Comparison of ENCODE assay signal across 22 cellular contexts in genomic region chr3:46715507-46716175, GRCh38. TPM values are rescaled to one million over a fixed set of nuclear protein-coding genes. Genes with fewer than 3 reads are reported as not detected.
A peak's percentile ranks its signal among the peaks of the same experiment; 100 is the strongest.
DNase-seq lines count a peak whose midpoint lies in the region; ATAC-seq and TF ChIP-seq lines count a peak whose summit lies in the region.
"Had no signal": no experiment of that assay in that cellular context is flagged by ENCODE, and none has a peak within 500 bp of the region (broad histone marks: within the 10 kb centered on the region; RNA-seq: fewer than 3 reads in every experiment).

No MANE protein-coding gene starts in this region.

- intact Hi-C loops in Right ventricle myocardium inferior (cut with DNase I) (no loop called here), dorsolateral prefrontal cortex (cut with DNase I) (loop anchor here in 1 of 2 donors (10.0 kb wide), 1 partner anchor 629 kb away; no protein-coding TSS in a partner anchor)

- TF ChIP-seq CTCF in right atrium auricular region (IDR thresholded peaks at IDR 0.05) = no peak
- TF ChIP-seq CTCF in dorsolateral prefrontal cortex (IDR thresholded peaks at IDR 0.05 in 54 of 56, conservative IDR thresholded peaks at IDR 0.05 in 2 of 56; ENCODE audit: low read depth in 1 of 56, partially characterized antibody in 56 of 56) = no peak
- no peak for TF ChIP-seq CTCF in osteoblast (IDR thresholded peaks at IDR 0.05; ENCODE audit: extremely low read depth, low read depth, low read length)

- H3K9me3 ChIP-seq in right atrium auricular region = no peaks in the 10 kb centered on the region
- no peaks in the 10 kb centered on the region for H3K9me3 ChIP-seq in osteoblast (ENCODE audit: low read depth, low read length)

- H3K4me3 ChIP-seq in right atrium auricular region (no peak overlapping the region), dorsolateral prefrontal cortex (no peak overlapping the region), osteoblast (ENCODE audit: insufficient read depth, low read length) (no peak overlapping the region)

- H3K79me2 ChIP-seq in osteoblast (ENCODE audit: insufficient read depth, low read length) = no peaks in the 10 kb centered on the region

- H3K4me1 Mint-ChIP-seq in effector memory CD8-positive, alpha-beta T cell (ENCODE audit: low read depth in 2 of 2) = no peaks in the 10 kb centered on the region

- no peak overlapping the region for H3K27ac Mint-ChIP-seq in effector memory CD8-positive, alpha-beta T cell

- H3K4me1 ChIP-seq in right atrium auricular region (no peaks in the 10 kb centered on the region), osteoblast (ENCODE audit: insufficient read depth, low read length) (no peaks in the 10 kb centered on the region)

- ATAC-seq in Right ventricle myocardium inferior (no peak), HG02938 (IDR thresholded peaks at IDR 0.05; ENCODE audit: unreplicated experiment) (no peak)
- no peak for ATAC-seq in effector memory CD8-positive, alpha-beta T cell (replicated peaks)
- ATAC-seq: Panc1 had no signal

- peaks cover 20 to 50% of the 10 kb centered on the region in 2 donors for H3K27me3 Mint-ChIP-seq in effector memory CD8-positive, alpha-beta T cell

- no peaks in the 10 kb centered on the region for H4K20me1 ChIP-seq in osteoblast (ENCODE audit: insufficient read depth, low read length)

- no peaks in the 10 kb centered on the region for H3K36me3 ChIP-seq in right atrium auricular region
- no peaks in the 10 kb centered on the region for H3K36me3 ChIP-seq in osteoblast (ENCODE audit: insufficient read depth, low read length)

- H3K27me3 ChIP-seq in right atrium auricular region = no peaks in the 10 kb centered on the region
- H3K27me3 ChIP-seq in dorsolateral prefrontal cortex = peaks cover 0 to 20% (median 6%) of the 10 kb centered on the region in 45 donors
- H3K27me3 ChIP-seq in osteoblast (ENCODE audit: insufficient read depth, low read length) = peaks cover 8% of the 10 kb centered on the region

- H3K36me3 Mint-ChIP-seq in effector memory CD8-positive, alpha-beta T cell (ENCODE audit: insufficient read depth) = peaks cover 2% of the 10 kb centered on the region
- H3K36me3 Mint-ChIP-seq: CD4-positive, CD25-positive, alpha-beta regulatory T cell had no signal

- no peak overlapping the region for H2AFZ ChIP-seq in osteoblast (ENCODE audit: low read length)

- H3K4me3 Mint-ChIP-seq in effector memory CD8-positive, alpha-beta T cell = no peak overlapping the region
- H3K4me3 Mint-ChIP-seq: CD4-positive, CD25-positive, alpha-beta regulatory T cell had no signal

- peak; percentile 48 for DNase-seq in right atrium auricular region (ENCODE audit: low spot score)
- DNase-seq in Right ventricle myocardium inferior (ENCODE audit: missing footprints) = no peak
- peak in 6 of 10 donors; percentile 2 to 29 (median 9) for DNase-seq in dorsolateral prefrontal cortex
- DNase-seq in osteoblast (ENCODE audit: insufficient read length, low spot score, missing footprints) = peak; percentile 77
- DNase-seq in ureter (ENCODE audit: low spot score) = peak; percentile 37
- DNase-seq in CD1c-positive myeloid dendritic cell (ENCODE audit: extremely low spot score) = no peak
- DNase-seq in effector memory CD8-positive, alpha-beta T cell = no peak
- DNase-seq: AML-193; CD4-positive, CD25-positive, alpha-beta regulatory T cell; DMS79; GDM1; IMR-90; Kasumi-1; NCI-H1417; NCI-H2029; NCI-H2171 treated with DMSO at 0.1 percent for 48 hours; NCI-H774; SHP77 treated with DMSO at 0.1 percent for 48 hours had no signal

- H3K9me3 Mint-ChIP-seq in effector memory CD8-positive, alpha-beta T cell = no peaks in the 10 kb centered on the region
- H3K9me3 Mint-ChIP-seq: CD4-positive, CD25-positive, alpha-beta regulatory T cell had no signal

- no peak overlapping the region for H3K4me2 ChIP-seq in osteoblast (ENCODE audit: insufficient read depth, low read length)

- H3K27ac ChIP-seq in right atrium auricular region = no peak overlapping the region
- no peak overlapping the region for H3K27ac ChIP-seq in dorsolateral prefrontal cortex
- H3K27ac ChIP-seq in osteoblast (ENCODE audit: low read depth, low read length) = no peak overlapping the region

RNA-seq across cellular contexts. Expression of gene PRSS50, which starts 2.0 kb away (rescaled TPM):
- under 1 TPM in 1 of 2 donors, not detected in 1; 0.12 TPM for total RNA-seq in right atrium auricular region
- 0.11 TPM for total RNA-seq in Right ventricle myocardium inferior
- total RNA-seq in dorsolateral prefrontal cortex = under 1 TPM in 44 of 120 experiments, not detected in 76; 0.11 to 0.64 (median 0.31) TPM
- total RNA-seq in osteoblast = not detected in 2 replicates
- total RNA-seq in ureter = 1.6 TPM
- total RNA-seq: A673; CD4-positive, CD25-positive, alpha-beta regulatory T cell; IMR-90; NCI-H460 had no signal

RNA-seq across cellular contexts. Expression of gene TMIE, which starts 14.4 kb away (rescaled TPM):
- total RNA-seq in right atrium auricular region = not detected
- 0.89 TPM for total RNA-seq in Right ventricle myocardium inferior
- total RNA-seq in dorsolateral prefrontal cortex = 10 to 100 TPM in 17 of 120 experiments, 1 to 10 TPM in 103; 3.7 to 23.3 (median 7.6) TPM
- total RNA-seq in osteoblast = under 0.01 TPM in 2 replicates
- 1.0 TPM for total RNA-seq in ureter
- total RNA-seq: A673, IMR-90 had no signal

RNA-seq across cellular contexts. Expression of gene ALS2CL, which starts 22.2 kb away (rescaled TPM):
- total RNA-seq in right atrium auricular region (10 to 100 TPM in 1 of 2 donors, 1 to 10 TPM in 1; 8.3 to 12.5 TPM), Right ventricle myocardium inferior (36.9 TPM), dorsolateral prefrontal cortex (10 to 100 TPM in 113 of 120 experiments, 1 to 10 TPM in 7; 3.9 to 38.1 (median 15.9) TPM), osteoblast (1.1 and 1.8 TPM in 2 replicates), ureter (64.5 TPM)

Comparison
In these comparisons a context has a peak if more than half of its experiments do, and no peak if none do; other contexts are left out.
1. DNase-seq: peak in right atrium auricular region (single experiment), dorsolateral prefrontal cortex (6 of 10), osteoblast (single experiment) and ureter (single experiment); none in Right ventricle myocardium inferior (single experiment), CD1c-positive myeloid dendritic cell (single experiment) and effector memory CD8-positive, alpha-beta T cell (0 of 3).